ENCODE assay signal across 12 cellular contexts in genomic region chr6:169851641-169852503, GRCh38.
A peak's percentile ranks its signal among the peaks of the same experiment; 100 is the strongest.
DNase-seq lines count a peak whose midpoint lies in the region; ATAC-seq, FAIRE-seq and TF ChIP-seq lines count a peak whose summit lies in the region.
"Had no signal": no experiment of that assay in that cellular context is flagged by ENCODE, and none has a peak within 500 bp of the region (broad histone marks: within the 10 kb centered on the region; RNA-seq: fewer than 3 reads in every experiment).

No MANE protein-coding gene starts in this region.

- H3K4me2 ChIP-seq in H1 (ENCODE audit: insufficient read depth in 1 of 2, low read depth in 2 of 2, low read length in 2 of 2): no peak overlapping the region

- no peak overlapping the region for H2BK120ac ChIP-seq in H1 (replicated peaks; ENCODE audit: low read depth, low read length)

- H3K27me3 Mint-ChIP-seq in activated CD4-positive, alpha-beta memory T cell treated with anti-CD3 and anti-CD28 coated beads, Interleukin-2, amount 10 ng/mL, durations not matched to agents 7 days and 5 days: no peaks in the 10 kb centered on the region
- H3K27me3 Mint-ChIP-seq in activated CD4-positive, alpha-beta memory T cell treated with anti-CD3 and anti-CD28 coated beads for 36 hours: no peaks in the 10 kb centered on the region
- H3K27me3 Mint-ChIP-seq in chondrocyte (ENCODE audit: low read depth): peaks cover 13% of the 10 kb centered on the region

- H3K27me3 ChIP-seq in H1 (replicated peaks in 1 of 4; ENCODE audit: control insufficient read depth in 3 of 4, extremely low read depth in 1 of 4, insufficient read depth in 3 of 4, low read length in 3 of 4) (no peaks in the 10 kb centered on the region), vagina (no peaks in the 10 kb centered on the region)

- H4K20me1 ChIP-seq in H1 (replicated peaks in 1 of 2; ENCODE audit: control insufficient read depth in 1 of 2, insufficient read depth in 2 of 2, low read length in 2 of 2): no peaks in the 10 kb centered on the region

- no peak overlapping the region for H4K91ac ChIP-seq in H1 (replicated peaks; ENCODE audit: insufficient read length, low read length)

- H3K9me3 Mint-ChIP-seq in activated CD4-positive, alpha-beta memory T cell treated with anti-CD3 and anti-CD28 coated beads, Interleukin-2, amount 10 ng/mL, durations not matched to agents 7 days and 5 days: peaks cover 9% of the 10 kb centered on the region
- peaks cover 6% of the 10 kb centered on the region for H3K9me3 Mint-ChIP-seq in activated CD4-positive, alpha-beta memory T cell treated with anti-CD3 and anti-CD28 coated beads for 36 hours
- H3K9me3 Mint-ChIP-seq in chondrocyte (ENCODE audit: low read depth): no peaks in the 10 kb centered on the region
- H3K9me3 Mint-ChIP-seq: natural killer cell had no signal

- no peak overlapping the region for H3K14ac ChIP-seq in H1 (ENCODE audit: insufficient read length)

- TF ChIP-seq CTCF in H1 (IDR thresholded peaks at IDR 0.05; ENCODE audit: control extremely low read depth in 1 of 3, insufficient read depth in 1 of 3, low read depth in 1 of 3, low read length in 3 of 3) (no peak), vagina (IDR thresholded peaks at IDR 0.05) (no peak), chondrocyte (IDR thresholded peaks at IDR 0.05) (no peak)

- H3K36me3 Mint-ChIP-seq in activated CD4-positive, alpha-beta memory T cell treated with anti-CD3 and anti-CD28 coated beads, Interleukin-2, amount 10 ng/mL, durations not matched to agents 7 days and 5 days (ENCODE audit: low read depth): no peaks in the 10 kb centered on the region
- H3K36me3 Mint-ChIP-seq in activated CD4-positive, alpha-beta memory T cell treated with anti-CD3 and anti-CD28 coated beads for 36 hours: no peaks in the 10 kb centered on the region
- H3K36me3 Mint-ChIP-seq in chondrocyte (ENCODE audit: low read depth): no peaks in the 10 kb centered on the region
- H3K36me3 Mint-ChIP-seq: natural killer cell had no signal

- H3K27ac ChIP-seq in H1 (ENCODE audit: low read depth, low read length) (no peak overlapping the region), vagina (no peak overlapping the region)

- no peak overlapping the region for H2BK12ac ChIP-seq in H1 (ENCODE audit: low read depth, low read length)

- H3K18ac ChIP-seq in H1 (ENCODE audit: extremely low read depth, low read length): peak overlapping the region; percentile 24; the same call in 1 of the 2 replicates

- no peak overlapping the region for H4K5ac ChIP-seq in H1 (ENCODE audit: insufficient read length, low read depth, low read length)

- WGBS in H1 (ENCODE audit: extremely low coverage in 1 of 2, insufficient coverage in 1 of 2, insufficient read length in 1 of 2, insufficient replicate concordance in 2 of 2, low coverage in 1 of 2, low lambda C conversion rate in 2 of 2, missing lambda C conversion rate in 1 of 2), 2 experiments: 79% methylated on average over 17 of the region's 22 CpGs; no CpG with 5 or more reads in 1 of the 2 experiments

- no peak overlapping the region for H4K8ac ChIP-seq in H1 (ENCODE audit: extremely low read depth, insufficient read depth, low read length)

- H3K4me1 Mint-ChIP-seq in activated CD4-positive, alpha-beta memory T cell treated with anti-CD3 and anti-CD28 coated beads, Interleukin-2, amount 10 ng/mL, durations not matched to agents 7 days and 5 days: no peaks in the 10 kb centered on the region
- H3K4me1 Mint-ChIP-seq in activated CD4-positive, alpha-beta memory T cell treated with anti-CD3 and anti-CD28 coated beads for 36 hours (ENCODE audit: low read depth): no peaks in the 10 kb centered on the region
- H3K4me1 Mint-ChIP-seq in chondrocyte (ENCODE audit: low read depth): no peaks in the 10 kb centered on the region

- no peaks in the 10 kb centered on the region; a peak in 1 of 7 replicates for H3K4me1 ChIP-seq in H1 (replicated peaks in 1 of 4; ENCODE audit: control insufficient read depth in 3 of 4, insufficient read depth in 4 of 4, low read length in 3 of 4)
- H3K4me1 ChIP-seq in vagina: no peaks in the 10 kb centered on the region

- no peak for TF ChIP-seq POLR2A in H1 (IDR thresholded peaks at IDR 0.05; ENCODE audit: control extremely low read depth in 1 of 2, low read depth in 2 of 2, low read length in 2 of 2)
- no peak for TF ChIP-seq POLR2A in vagina (IDR thresholded peaks at IDR 0.05)

- peak overlapping the region; percentile 50 for H2AFZ ChIP-seq in H1 (ENCODE audit: low read length)

- no peak overlapping the region for H3K4me3 Mint-ChIP-seq in activated CD4-positive, alpha-beta memory T cell treated with anti-CD3 and anti-CD28 coated beads, Interleukin-2, amount 10 ng/mL, durations not matched to agents 7 days and 5 days
- H3K4me3 Mint-ChIP-seq in activated CD4-positive, alpha-beta memory T cell treated with anti-CD3 and anti-CD28 coated beads for 36 hours: no peak overlapping the region
- H3K4me3 Mint-ChIP-seq in chondrocyte (ENCODE audit: unreplicated experiment): no peak overlapping the region
- H3K4me3 Mint-ChIP-seq: natural killer cell had no signal

- H3K23ac ChIP-seq in H1 (ENCODE audit: insufficient read length): no peak overlapping the region

- no peak overlapping the region for H2AK5ac ChIP-seq in H1 (ENCODE audit: low read depth, low read length)

- CTCF ChIA-PET in activated CD4-positive, alpha-beta memory T cell treated with anti-CD3 and anti-CD28 coated beads, Interleukin-2, amount 10 ng/mL, durations not matched to agents 7 days and 5 days (lab: Charles Lee): no interaction called here
- CTCF ChIA-PET in activated CD4-positive, alpha-beta memory T cell treated with anti-CD3 and anti-CD28 coated beads for 36 hours (lab: Charles Lee): interaction anchor here (1.4 kb wide), 1 partner anchor 20 kb away, joined by 5 read pairs; no protein-coding TSS in a partner anchor
- CTCF ChIA-PET in H1 (lab: Charles Lee; ENCODE audit: partially characterized antibody): interaction anchor here (0.7 to 11.8 kb wide), 4 partner anchors 9 to 665 kb away, joined by 3 to 85 read pairs (median 3); no protein-coding TSS in a partner anchor

- H3K4me3 ChIP-seq in H1 (ENCODE audit: extremely low read depth in 1 of 4, insufficient read depth in 2 of 4, low read depth in 3 of 4, low read length in 4 of 4) (no peak overlapping the region), vagina (no peak overlapping the region)

- no peak overlapping the region for H3K4ac ChIP-seq in H1 (replicated peaks; ENCODE audit: insufficient read length, low read depth, low read length)

- FAIRE-seq in H1 (lab: Jason Lieb, UNC): no peak
- FAIRE-seq: A204.1 had no signal

- POLR2A ChIA-PET in activated CD4-positive, alpha-beta memory T cell treated with anti-CD3 and anti-CD28 coated beads, Interleukin-2, amount 10 ng/mL, durations not matched to agents 7 days and 5 days (lab: Charles Lee): no interaction called here
- POLR2A ChIA-PET in activated CD4-positive, alpha-beta memory T cell treated with anti-CD3 and anti-CD28 coated beads for 36 hours (lab: Charles Lee): no interaction called here
- POLR2A ChIA-PET in H1 (lab: Charles Lee; ENCODE audit: partially characterized antibody): interaction anchor here (0.7 kb wide), 1 partner anchor 160 kb away, joined by 3 read pairs; no protein-coding TSS in a partner anchor

- no peaks in the 10 kb centered on the region for H3K79me1 ChIP-seq in H1 (ENCODE audit: low read depth, low read length)

- H3K56ac ChIP-seq in H1 (replicated peaks; ENCODE audit: insufficient read length, low read depth, low read length): no peak overlapping the region

- no peak for TF ChIP-seq EP300 in H1 (IDR thresholded peaks at IDR 0.05; ENCODE audit: borderline replicate concordance in 1 of 2, low read depth in 2 of 2, low read length in 2 of 2)

- no peak for TF ChIP-seq RAD21 in H1 (IDR thresholded peaks at IDR 0.05 in 1 of 2, conservative IDR thresholded peaks at IDR 0.05 in 1 of 2; ENCODE audit: low read depth in 2 of 2, low read length in 2 of 2)

- peak; percentile 7 for DNase-seq in activated CD4-positive, alpha-beta memory T cell treated with anti-CD3 and anti-CD28 coated beads, Interleukin-2, amount 10 ng/mL, durations not matched to agents 7 days and 5 days
- no peak for DNase-seq in activated CD4-positive, alpha-beta memory T cell treated with anti-CD3 and anti-CD28 coated beads for 36 hours
- DNase-seq in H1 (ENCODE audit: low read depth in 1 of 2, low spot score in 2 of 2) (peak in 1 of 2 experiments; percentile 46), lung microvascular endothelial cell (ENCODE audit: low read depth in 2 of 2) (peak; percentile 73 to 96), vagina (ENCODE audit: extremely low spot score in 2 of 2) (peak; percentile 52 to 79), chondrocyte (ENCODE audit: low spot score) (no peak)
- DNase-seq in NK-92 treated with Interleukin-12 subunit alpha and Interleukin-12 subunit beta, amount 100 ng/mL, for 24 hours (lab: John Stamatoyannopoulos, UW): no peak
- DNase-seq: activated gamma-delta T cell, natural killer cell, NCI-H2081 had no signal

- H3K9ac ChIP-seq in H1 (replicated peaks in 1 of 4; ENCODE audit: extremely low read depth in 1 of 4, low read depth in 3 of 4, low read length in 3 of 4): no peak overlapping the region

- H2BK20ac ChIP-seq in H1 (ENCODE audit: low read length): no peak overlapping the region

- no peak overlapping the region for H2BK15ac ChIP-seq in H1 (ENCODE audit: low read length)

- H3K27ac Mint-ChIP-seq in activated CD4-positive, alpha-beta memory T cell treated with anti-CD3 and anti-CD28 coated beads, Interleukin-2, amount 10 ng/mL, durations not matched to agents 7 days and 5 days: no peak overlapping the region
- no peak overlapping the region for H3K27ac Mint-ChIP-seq in activated CD4-positive, alpha-beta memory T cell treated with anti-CD3 and anti-CD28 coated beads for 36 hours
- no peak overlapping the region for H3K27ac Mint-ChIP-seq in chondrocyte (ENCODE audit: unreplicated experiment)
- H3K27ac Mint-ChIP-seq: natural killer cell had no signal

- intact Hi-C loops in activated CD4-positive, alpha-beta memory T cell treated with anti-CD3 and anti-CD28 coated beads for 36 hours (cut with micrococcal nuclease): no loop called here
- intact Hi-C loops in vagina (cut with DNase I): no loop called here

- H3K36me3 ChIP-seq in H1 (ENCODE audit: control insufficient read depth in 2 of 4, insufficient read depth in 4 of 4, low read length in 3 of 4) (no peaks in the 10 kb centered on the region), vagina (no peaks in the 10 kb centered on the region)

- no peaks in the 10 kb centered on the region for H3K79me2 ChIP-seq in H1 (ENCODE audit: control insufficient read depth in 1 of 2, insufficient read depth in 2 of 2, low read length in 2 of 2)

- no peak for ATAC-seq in GM21717 (IDR thresholded peaks at IDR 0.05; ENCODE audit: unreplicated experiment)

- H3K9me3 ChIP-seq in H1 (ENCODE audit: insufficient read depth in 2 of 2, low read depth in 1 of 2, low read length in 1 of 2) (peaks cover 9 to 14% of the 10 kb centered on the region in 2 experiments; a peak in 3 of 4 replicates), vagina (no peaks in the 10 kb centered on the region)

- H2BK5ac ChIP-seq in H1 (ENCODE audit: low read depth, low read length): no peak overlapping the region

- peaks cover 4% of the 10 kb centered on the region for H3K23me2 ChIP-seq in H1 (ENCODE audit: low read depth, low read length)

TF ChIP-seq in H1, 55 proteins besides CTCF, POLR2A, EP300 and RAD21 (continues in another document):
- no peak for TF ChIP-seq YY1 (IDR thresholded peaks at IDR 0.05; ENCODE audit: low read depth, low read length)
- no peak for TF ChIP-seq CBX8 (IDR thresholded peaks at IDR 0.05; ENCODE audit: borderline replicate concordance, low read depth, low read length)
- no peak for TF ChIP-seq JUN (IDR thresholded peaks at IDR 0.05; ENCODE audit: low read depth, low read length)

Comparison
In these comparisons a context has a peak if more than half of its experiments do, and no peak if none do; other contexts are left out.
1. DNase-seq: peak in activated CD4-positive, alpha-beta memory T cell treated with anti-CD3 and anti-CD28 coated beads, Interleukin-2, amount 10 ng/mL, durations not matched to agents 7 days and 5 days (single experiment), lung microvascular endothelial cell (2 of 2) and vagina (2 of 2); none in activated CD4-positive, alpha-beta memory T cell treated with anti-CD3 and anti-CD28 coated beads for 36 hours (single experiment), NK-92 treated with Interleukin-12 subunit alpha and Interleukin-12 subunit beta, amount 100 ng/mL, for 24 hours (single experiment) and chondrocyte (single experiment).